In the genomic region with DNA sequence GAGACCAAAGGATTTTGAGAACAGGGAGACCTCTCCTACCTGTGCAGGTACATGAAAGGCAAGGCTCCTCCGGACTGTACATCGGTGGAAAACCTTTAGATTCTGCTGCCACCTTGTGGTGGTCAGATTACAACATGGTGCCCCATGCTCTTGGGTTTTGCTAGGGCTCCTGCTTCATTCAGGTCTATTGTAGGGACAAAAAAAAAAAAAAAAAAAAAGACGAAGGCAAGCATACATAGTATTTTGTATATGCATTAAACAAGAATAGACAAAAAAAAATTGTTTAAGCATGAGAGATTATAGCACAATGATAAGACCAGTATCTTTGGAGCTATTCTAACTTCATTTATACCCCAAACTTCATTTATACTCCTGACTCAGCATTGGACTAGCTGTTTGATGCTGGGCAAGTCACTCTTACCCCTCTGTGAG, we compare ENCODE assay signal across 8 cellular contexts. TPM values are rescaled to one million over a fixed set of nuclear protein-coding genes. Genes with fewer than 3 reads are reported as not detected.
A peak's percentile ranks its signal among the peaks of the same experiment; 100 is the strongest.
DNase-seq lines count a peak whose midpoint lies in the region; ATAC-seq, FAIRE-seq and TF ChIP-seq lines count a peak whose summit lies in the region.

No MANE protein-coding gene starts in this region.

- H3K27ac ChIP-seq in A549 = no peak overlapping the region

- H3K27ac Mint-ChIP-seq in naive B cell = no peak overlapping the region

- FAIRE-seq in A549 (lab: Jason Lieb, UNC) = peak; percentile 94
- FAIRE-seq in endometrium (lab: Jason Lieb, UNC) = peak; percentile 29

- TF ChIP-seq RAD21 in A549 (conservative IDR thresholded peaks at IDR 0.05 in 1 of 2, IDR thresholded peaks at IDR 0.05 in 1 of 2) = peak; percentile 88 to 92

- DNase-seq in A549 (ENCODE audit: low read depth in 1 of 2, low spot score in 1 of 2) (peak; percentile 69 to 80), NCI-H69 (lab: John Stamatoyannopoulos, UW) (peak; percentile 80), naive B cell (peak; percentile 32)
- DNase-seq in activated CD8-positive, alpha-beta memory T cell treated with anti-CD3 and anti-CD28 coated beads for 1 hour (ENCODE audit: extremely low read depth in 1 of 2, low read depth in 1 of 2) = peak; percentile 28 to 34
- DNase-seq in stimulated activated naive CD8-positive, alpha-beta T cell treated with anti-CD3 and anti-CD28 coated beads, Interleukin-15, Interleukin-2, amounts not matched to agents 100 U/mL and 50 U/mL, for 24 hours = peak; percentile 61

- H3K27me3 Mint-ChIP-seq in naive B cell = peaks cover 49 to 70% (median 55%) of the 10 kb centered on the region in 3 donors

- TF ChIP-seq CTCF in A549 (IDR thresholded peaks at IDR 0.05) = peak; percentile 93

- TF ChIP-seq POLR2A in A549 (IDR thresholded peaks at IDR 0.05; ENCODE audit: low read length) = no peak

- peaks cover 6 to 12% (median 6%) of the 10 kb centered on the region in 3 donors for H3K4me1 Mint-ChIP-seq in naive B cell

- POLR2A ChIA-PET in A549 (lab: Yijun Ruan, JAX) = interaction anchor here (0.7 kb wide), 1 partner anchor 216 kb away, joined by 3 read pairs; no protein-coding TSS in a partner anchor

- no peak overlapping the region for H3K4me3 Mint-ChIP-seq in naive B cell

- H3K4me2 ChIP-seq in A549 = peak overlapping the region; percentile 42; the same call in 1 of the 3 replicates

- CTCF ChIA-PET in A549 (lab: Yijun Ruan, JAX) = interaction anchor here (0.5 to 7.6 kb wide), 51 partner anchors 8 to 1329 kb away, joined by 3 to 228 read pairs (median 5); a partner anchor contains a TSS

- H3K4me3 ChIP-seq in A549 = no peak overlapping the region

- H3K4me1 ChIP-seq in A549 = peaks cover 8% of the 10 kb centered on the region; the same call in 2 of the 3 replicates

- no peak for TF ChIP-seq EP300 in A549 (IDR thresholded peaks at IDR 0.05)

- no peaks in the 10 kb centered on the region for H3K9me3 ChIP-seq in A549

- no peaks in the 10 kb centered on the region for H3K36me3 Mint-ChIP-seq in naive B cell

- WGBS in A549 (ENCODE audit: missing lambda C conversion rate) = 1% methylated on average over 3 of the region's 3 CpGs

- peaks cover 0 to 2% (median 0%) of the 10 kb centered on the region in 7 donors for H3K9me3 Mint-ChIP-seq in naive B cell

- ATAC-seq in A549 (peak; percentile 60 to 78; a peak in 3 of 6 replicates), GM18502 (IDR thresholded peaks at IDR 0.05; ENCODE audit: poor library complexity, unreplicated experiment) (peak; percentile 61), HG03342 (IDR thresholded peaks at IDR 0.05; ENCODE audit: unreplicated experiment) (peak; percentile 56), naive B cell (ENCODE audit: low read depth in 2 of 2) (peak; percentile 65 to 74)
- peak; percentile 52 for ATAC-seq in stimulated activated naive CD8-positive, alpha-beta T cell treated with anti-CD3 and anti-CD28 coated beads, Interleukin-15, Interleukin-2, amounts not matched to agents 100 U/mL and 50 U/mL, for 24 hours

TF ChIP-seq in A549, 52 proteins besides CTCF, POLR2A, EP300 and RAD21:
- no peak for TF ChIP-seq EHF (CRISPR knock-in tag; IDR thresholded peaks at IDR 0.05)
- peak; percentile 73 for TF ChIP-seq MAFK (IDR thresholded peaks at IDR 0.05; ENCODE audit: partially characterized antibody)
- no peak for TF ChIP-seq POLR2AphosphoS2 (conservative IDR thresholded peaks at IDR 0.05; ENCODE audit: low read length)
- TF ChIP-seq TP53 (CRISPR knock-in tag; IDR thresholded peaks at IDR 0.05) = no peak
- no peak for TF ChIP-seq FOSL2 (IDR thresholded peaks at IDR 0.05)
- no peak for TF ChIP-seq FOSL2 (CRISPR knock-in tag; IDR thresholded peaks at IDR 0.05)
- TF ChIP-seq SMC3 (IDR thresholded peaks at IDR 0.05) = peak; percentile 91

RNA-seq across cellular contexts. Expression of a gene that starts 27.4 kb away (rescaled TPM):
- 88.5 and 99.3 TPM in 2 replicates for polyA plus RNA-seq in A549 (2011; rRNA removed)
- polyA plus RNA-seq in A549 (2012; cell fraction: cytosol; rRNA removed) = 128 and 139 TPM in 2 replicates
- 81.5 and 86.8 TPM in 2 replicates for polyA plus RNA-seq in A549 (2012; cell fraction: nucleus; rRNA removed)
- polyA plus RNA-seq in A549 (2017; fragmentation: RNase III; extraction: RNeasy Plus Mini Kit Qiagen cat#74134 plus additional on column Dnase treatment) = 118 to 141 TPM (median 138 TPM) in 3 replicates
- polyA minus RNA-seq in A549 (2011; rRNA and poly(A)+ RNA removed) = 50.9 and 53.4 TPM in 2 replicates
- polyA plus RNA-seq in naive B cell (ENCODE audit: low read depth in 6 of 6) = not detected

RNA-seq across cellular contexts. Expression of a gene that starts 34.0 kb away (rescaled TPM):
- polyA plus RNA-seq in A549 (2011; rRNA removed) (24.7 and 28.3 TPM in 2 replicates), A549 (2017; fragmentation: RNase III; extraction: RNeasy Plus Mini Kit Qiagen cat#74134 plus additional on column Dnase treatment) (14.3 to 18.5 TPM (median 15.5 TPM) in 3 replicates), naive B cell (ENCODE audit: low read depth in 6 of 6) (1 to 10 TPM in 5 of 6 donors, not detected in 1; 1.8 to 3.0 (median 2.6) TPM)
- 4.9 and 6.5 TPM in 2 replicates for polyA plus RNA-seq in A549 (2012; cell fraction: cytosol; rRNA removed)
- polyA plus RNA-seq in A549 (2012; cell fraction: nucleus; rRNA removed) = 11.3 and 11.4 TPM in 2 replicates
- 42.2 and 45.6 TPM in 2 replicates for polyA minus RNA-seq in A549 (2011; rRNA and poly(A)+ RNA removed)

RNA-seq across cellular contexts. Expression of a gene that starts 57.5 kb away (rescaled TPM):
- polyA plus RNA-seq in A549 (2011; rRNA removed) = not detected in 2 replicates
- polyA plus RNA-seq in A549 (2012; cell fraction: cytosol; rRNA removed) = 0.04 and 0.08 TPM in 2 replicates
- 0.04 TPM in 2 replicates for polyA plus RNA-seq in A549 (2012; cell fraction: nucleus; rRNA removed)
- 0.05 TPM in 1 of 3 replicates, not detected in the others for polyA plus RNA-seq in A549 (2017; fragmentation: RNase III; extraction: RNeasy Plus Mini Kit Qiagen cat#74134 plus additional on column Dnase treatment)
- not detected in 2 replicates for polyA minus RNA-seq in A549 (2011; rRNA and poly(A)+ RNA removed)
- polyA plus RNA-seq in naive B cell (ENCODE audit: low read depth in 6 of 6) = under 1 TPM in 1 of 6 donors, not detected in 5; 0.12 TPM

Comparison
In these comparisons a context has a peak if more than half of its experiments do, and no peak if none do; other contexts are left out.
1. RNA of a gene that starts 27.4 kb away (polyA plus RNA-seq): 81.5 to 141 TPM in A549; not detected in naive B cell; every median in the first group is over 10 times any median in the second.
2. Peak in every context shown above with its lines, with median percentiles within 50 percentile points of each other: ATAC-seq and DNase-seq.